22 cellular contexts compared by ENCODE assay signal in the genomic region with DNA sequence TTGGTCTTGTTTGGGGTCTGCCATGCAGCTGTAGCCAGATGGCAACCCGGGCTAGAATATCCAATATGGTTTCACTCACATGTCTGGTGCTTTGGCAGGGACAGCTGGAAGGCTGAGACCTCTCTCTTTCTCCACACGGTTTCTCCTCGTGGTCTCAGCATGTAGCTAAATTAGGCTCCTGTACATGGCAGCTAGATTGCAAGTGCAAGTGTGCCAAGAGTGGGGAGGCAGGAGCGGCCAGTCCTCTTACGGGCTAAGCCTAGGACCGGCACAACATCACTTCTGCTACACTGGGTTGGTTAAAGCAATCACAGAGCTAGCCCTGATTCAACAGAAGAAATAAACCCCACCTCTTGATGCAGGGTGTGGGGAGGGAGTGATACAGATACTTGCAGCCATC. TPM values are rescaled to one million over a fixed set of nuclear protein-coding genes. Genes with fewer than 3 reads are reported as not detected.
A peak's percentile ranks its signal among the peaks of the same experiment; 100 is the strongest.
DNase-seq lines count a peak whose midpoint lies in the region; ATAC-seq and TF ChIP-seq lines count a peak whose summit lies in the region.
"Had no signal": no experiment of that assay in that cellular context is flagged by ENCODE, and none has a peak within 500 bp of the region (broad histone marks: within the 10 kb centered on the region; RNA-seq: fewer than 3 reads in every experiment).

No MANE protein-coding gene starts in this region.

- ATAC-seq in Right ventricle myocardium inferior (peak; percentile 93), HG02884 (IDR thresholded peaks at IDR 0.05; ENCODE audit: unreplicated experiment) (no peak)
- ATAC-seq: GM12878 had no signal

- H3K4me1 ChIP-seq in right atrium auricular region = peaks cover 0 to 20% of the 10 kb centered on the region in 2 donors
- H3K4me1 ChIP-seq: HAP-1 had no signal

- no peaks in the 10 kb centered on the region for H3K27me3 ChIP-seq in right atrium auricular region

- intact Hi-C loops in Right ventricle myocardium inferior (cut with DNase I) = loop anchor here (2.0 kb wide), 1 partner anchor 23 kb away; no protein-coding TSS in a partner anchor

- H3K4me3 ChIP-seq in right atrium auricular region = no peak overlapping the region
- H3K4me3 ChIP-seq: GM12878, GM23248, HAP-1, PC-9 had no signal

- peak in 1 of 2 donors; percentile 31 for TF ChIP-seq CTCF in right atrium auricular region (IDR thresholded peaks at IDR 0.05)

- DNase-seq in NCI-H524 (lab: John Stamatoyannopoulos, UW) (peak; percentile 28 to 69), NCI-H524 treated with DMSO at 0.1 percent for 48 hours (lab: John Stamatoyannopoulos, UW) (no peak), Right ventricle myocardium inferior (ENCODE audit: missing footprints) (no peak), right atrium auricular region (ENCODE audit: low spot score) (no peak), A172 (ENCODE audit: low spot score) (no peak), DMS79 (lab: John Stamatoyannopoulos, UW) (no peak)
- DNase-seq in activated effector memory CD4-positive, alpha-beta T cell treated with Interleukin-2 at 50 U/mL for 16 hours = no peak
- DNase-seq: DMS153, GM23248, KG1, NCI-H1105 treated with DMSO at 0.1 percent for 48 hours, NCI-H187, NCI-H2107, NCI-H226, NCI-H748 treated with DMSO at 0.1 percent for 48 hours, PC-9, SW 1271 had no signal

- peak overlapping the region; percentile 26 to 60 for H3K27ac ChIP-seq in right atrium auricular region
- H3K27ac ChIP-seq: 22Rv1, GM23248, PC-9 had no signal

- H3K36me3 ChIP-seq in right atrium auricular region = no peaks in the 10 kb centered on the region
- H3K36me3 ChIP-seq: HAP-1 had no signal

- no peaks in the 10 kb centered on the region for H3K9me3 ChIP-seq in right atrium auricular region
- H3K9me3 ChIP-seq: HAP-1 had no signal

RNA-seq across cellular contexts. Expression of a gene that starts 9.3 kb away (rescaled TPM):
- 198 TPM for total RNA-seq in Right ventricle myocardium inferior
- 10 to 100 TPM; 35.7 to 47.8 TPM for total RNA-seq in right atrium auricular region
- total RNA-seq in A172 (2014; rRNA removed; shearing (Covaris generic)) = 133 and 140 TPM in 2 replicates
- total RNA-seq: HT-29 had no signal

Comparison
In these comparisons a context has a peak if more than half of its experiments do, and no peak if none do; other contexts are left out.
1. DNase-seq: peak in NCI-H524 (2 of 2); none in NCI-H524 treated with DMSO at 0.1 percent for 48 hours (single experiment), Right ventricle myocardium inferior (single experiment), right atrium auricular region (single experiment), A172 (single experiment), DMS79 (single experiment) and activated effector memory CD4-positive, alpha-beta T cell treated with Interleukin-2 at 50 U/mL for 16 hours (single experiment).